ENCODE assay signal across 9 cellular contexts in genomic region chr16:20740007-20740883, GRCh38. TPM values are rescaled to one million over a fixed set of nuclear protein-coding genes. Genes with fewer than 3 reads are reported as not detected.
DNase-seq lines count a peak whose midpoint lies in the region; ATAC-seq, FAIRE-seq and TF ChIP-seq lines count a peak whose summit lies in the region.
"Had no signal": no experiment of that assay in that cellular context is flagged by ENCODE, and none has a peak within 500 bp of the region (broad histone marks: within the 10 kb centered on the region; RNA-seq: fewer than 3 reads in every experiment).

No MANE protein-coding gene starts in this region.

- no peak for TF ChIP-seq POLR2A in GM12891 (IDR thresholded peaks at IDR 0.05; ENCODE audit: low read depth, low read length)

- peaks cover 20 to 37% (median 36%) of the 10 kb centered on the region in 3 donors for H3K4me1 Mint-ChIP-seq in CD8-positive, alpha-beta memory T cell
- H3K4me1 Mint-ChIP-seq in activated naive CD4-positive, alpha-beta T cell treated with anti-CD3 and anti-CD28 coated beads, Interleukin-2, amount 10 ng/mL, durations not matched to agents 7 days and 5 days: peaks cover 26% of the 10 kb centered on the region
- peaks cover 29% of the 10 kb centered on the region for H3K4me1 Mint-ChIP-seq in stimulated activated memory B cell treated with anti-CD40 and anti-IgM and Interleukin-4, amounts not matched to agents 10 μg/mL and 1 μg/mL and 100 μg/mL, for 72 hours

- peak in 2 of 5 donors; percentile 3 to 12 for DNase-seq in CD8-positive, alpha-beta memory T cell
- peak; percentile 26 for DNase-seq in Jurkat, Clone E6-1 (ENCODE audit: low read depth, low spot score)
- peak; percentile 42 for DNase-seq in activated naive CD4-positive, alpha-beta T cell treated with anti-CD3 and anti-CD28 coated beads, Interleukin-2, amount 10 ng/mL, durations not matched to agents 7 days and 5 days
- DNase-seq in GM12891 (ENCODE audit: insufficient read length, low spot score): no peak

- peak overlapping the region; percentile 93 to 99 (median 98) for H3K27ac Mint-ChIP-seq in CD8-positive, alpha-beta memory T cell
- H3K27ac Mint-ChIP-seq in activated naive CD4-positive, alpha-beta T cell treated with anti-CD3 and anti-CD28 coated beads, Interleukin-2, amount 10 ng/mL, durations not matched to agents 7 days and 5 days: peak overlapping the region; percentile 99
- H3K27ac Mint-ChIP-seq in stimulated activated memory B cell treated with anti-CD40 and anti-IgM and Interleukin-4, amounts not matched to agents 10 μg/mL and 1 μg/mL and 100 μg/mL, for 72 hours: peak overlapping the region; percentile 93

- peaks cover 32% of the 10 kb centered on the region for H3K4me1 ChIP-seq in CD8-positive, alpha-beta memory T cell (ENCODE audit: insufficient read depth, low read length)

- H3K4me3 ChIP-seq in CD8-positive, alpha-beta memory T cell (ENCODE audit: low read length): peak overlapping the region; percentile 84
- peak overlapping the region; percentile 95 for H3K4me3 ChIP-seq in Jurkat, Clone E6-1 (ENCODE audit: low read length)
- H3K4me3 ChIP-seq in iPS-11a (ENCODE audit: low read depth, low read length): peak overlapping the region; percentile 97

- peaks cover 0 to 53% (median 14%) of the 10 kb centered on the region in 3 donors for H3K36me3 Mint-ChIP-seq in CD8-positive, alpha-beta memory T cell
- H3K36me3 Mint-ChIP-seq in activated naive CD4-positive, alpha-beta T cell treated with anti-CD3 and anti-CD28 coated beads, Interleukin-2, amount 10 ng/mL, durations not matched to agents 7 days and 5 days: peaks cover 30% of the 10 kb centered on the region
- H3K36me3 Mint-ChIP-seq in stimulated activated memory B cell treated with anti-CD40 and anti-IgM and Interleukin-4, amounts not matched to agents 10 μg/mL and 1 μg/mL and 100 μg/mL, for 72 hours: peaks cover 19% of the 10 kb centered on the region

- peaks cover 29% of the 10 kb centered on the region for H3K36me3 ChIP-seq in CD8-positive, alpha-beta memory T cell (ENCODE audit: insufficient read depth, low read length)

- POLR2A ChIA-PET in CD8-positive, alpha-beta memory T cell (lab: Charles Lee): interaction anchor here (0.9 kb wide), 1 partner anchor 24 kb away, joined by 3 read pairs; the partner anchor contains the start of gene ACSM3

- no peaks in the 10 kb centered on the region for H3K9me3 ChIP-seq in CD8-positive, alpha-beta memory T cell (ENCODE audit: low read length)

- no peaks in the 10 kb centered on the region for H3K27me3 Mint-ChIP-seq in CD8-positive, alpha-beta memory T cell
- H3K27me3 Mint-ChIP-seq in activated naive CD4-positive, alpha-beta T cell treated with anti-CD3 and anti-CD28 coated beads, Interleukin-2, amount 10 ng/mL, durations not matched to agents 7 days and 5 days: no peaks in the 10 kb centered on the region
- H3K27me3 Mint-ChIP-seq in stimulated activated memory B cell treated with anti-CD40 and anti-IgM and Interleukin-4, amounts not matched to agents 10 μg/mL and 1 μg/mL and 100 μg/mL, for 72 hours: no peaks in the 10 kb centered on the region

- ATAC-seq in stimulated activated memory B cell treated with anti-CD40 and anti-IgM and Interleukin-4, amounts not matched to agents 10 μg/mL and 1 μg/mL and 100 μg/mL, for 72 hours: no peak
- ATAC-seq in HG02870 (IDR thresholded peaks at IDR 0.05; ENCODE audit: unreplicated experiment) (no peak), GM21717 (IDR thresholded peaks at IDR 0.05; ENCODE audit: unreplicated experiment) (no peak)

- CTCF ChIA-PET in CD8-positive, alpha-beta memory T cell (lab: Charles Lee): interaction anchor here (1.0 kb wide), 1 partner anchor 160 kb away, joined by 4 read pairs; the partner anchor contains the start of genes DCUN1D3 and LYRM1
- CTCF ChIA-PET in activated naive CD4-positive, alpha-beta T cell treated with anti-CD3 and anti-CD28 coated beads, Interleukin-2, amount 10 ng/mL, durations not matched to agents 7 days and 5 days (lab: Charles Lee): interaction anchor here (0.9 to 1.6 kb wide), 5 partner anchors 9 to 67 kb away, joined by 3 to 6 read pairs (median 3); partner anchors contain the start of genes ERI2 and REXO5

- H3K27ac ChIP-seq in CD8-positive, alpha-beta memory T cell (ENCODE audit: low read depth, low read length): peak overlapping the region; percentile 99

- H3K27me3 ChIP-seq in CD8-positive, alpha-beta memory T cell (ENCODE audit: insufficient read depth, low read length, poor library complexity, severe bottlenecking): no peaks in the 10 kb centered on the region

- peak overlapping the region; percentile 94 to 99 (median 96) for H3K4me3 Mint-ChIP-seq in CD8-positive, alpha-beta memory T cell
- H3K4me3 Mint-ChIP-seq in activated naive CD4-positive, alpha-beta T cell treated with anti-CD3 and anti-CD28 coated beads, Interleukin-2, amount 10 ng/mL, durations not matched to agents 7 days and 5 days: peak overlapping the region; percentile 95
- peak overlapping the region; percentile 96 for H3K4me3 Mint-ChIP-seq in stimulated activated memory B cell treated with anti-CD40 and anti-IgM and Interleukin-4, amounts not matched to agents 10 μg/mL and 1 μg/mL and 100 μg/mL, for 72 hours

- FAIRE-seq in GM12891 (lab: Jason Lieb, UNC): no peak
- FAIRE-seq: TTC549 had no signal

- no peaks in the 10 kb centered on the region for H3K9me3 Mint-ChIP-seq in CD8-positive, alpha-beta memory T cell
- H3K9me3 Mint-ChIP-seq in activated naive CD4-positive, alpha-beta T cell treated with anti-CD3 and anti-CD28 coated beads, Interleukin-2, amount 10 ng/mL, durations not matched to agents 7 days and 5 days: no peaks in the 10 kb centered on the region
- H3K9me3 Mint-ChIP-seq in stimulated activated memory B cell treated with anti-CD40 and anti-IgM and Interleukin-4, amounts not matched to agents 10 μg/mL and 1 μg/mL and 100 μg/mL, for 72 hours: no peaks in the 10 kb centered on the region

TF ChIP-seq in GM12891, 5 proteins besides CTCF, POLR2A, EP300 and RAD21:
- no peak for TF ChIP-seq PAX5 (IDR thresholded peaks at IDR 0.05; ENCODE audit: insufficient read depth, low read length, severe bottlenecking)
- TF ChIP-seq POU2F2 (IDR thresholded peaks at IDR 0.05; ENCODE audit: low read depth, low read length): no peak
- TF ChIP-seq SPI1 (IDR thresholded peaks at IDR 0.05; ENCODE audit: low read depth, low read length): no peak
- no peak for TF ChIP-seq TAF1 (IDR thresholded peaks at IDR 0.05; ENCODE audit: low read depth, low read length)
- TF ChIP-seq POLR2AphosphoS5 (IDR thresholded peaks at IDR 0.05; ENCODE audit: low read depth, low read length): no peak

RNA-seq across cellular contexts. Expression of gene THUMPD1, which starts 1.4 kb away (rescaled TPM):
- total RNA-seq in CD8-positive, alpha-beta memory T cell: 10 to 100 TPM; 52.2 to 54.1 TPM
- polyA plus RNA-seq in CD8-positive, alpha-beta memory T cell: 74.4 TPM
- polyA plus RNA-seq in Jurkat, Clone E6-1 (2012; ENCODE audit: insufficient read depth, insufficient read length): 35.9 TPM
- 18.0 TPM for polyA plus RNA-seq in GM12891 (2012; ENCODE audit: low read depth, missing spikeins)

RNA-seq across cellular contexts. Expression of gene ACSM3, which starts 23.6 kb away (rescaled TPM):
- 1 to 10 TPM; 6.8 to 7.3 TPM for total RNA-seq in CD8-positive, alpha-beta memory T cell
- polyA plus RNA-seq in CD8-positive, alpha-beta memory T cell: 7.4 TPM
- polyA plus RNA-seq in Jurkat, Clone E6-1 (2012; ENCODE audit: insufficient read depth, insufficient read length): not detected
- 6.3 TPM for polyA plus RNA-seq in GM12891 (2012; ENCODE audit: low read depth, missing spikeins)

RNA-seq across cellular contexts. Expression of gene ACSM1, which starts 42.8 kb away (rescaled TPM):
- under 1 TPM; 0.13 to 0.33 TPM for total RNA-seq in CD8-positive, alpha-beta memory T cell
- polyA plus RNA-seq in CD8-positive, alpha-beta memory T cell: 0.10 TPM
- polyA plus RNA-seq in Jurkat, Clone E6-1 (2012; ENCODE audit: insufficient read depth, insufficient read length): not detected
- 0.05 TPM for polyA plus RNA-seq in GM12891 (2012; ENCODE audit: low read depth, missing spikeins)
